ENCODE assay signal across 8 cellular contexts in the genomic region with DNA sequence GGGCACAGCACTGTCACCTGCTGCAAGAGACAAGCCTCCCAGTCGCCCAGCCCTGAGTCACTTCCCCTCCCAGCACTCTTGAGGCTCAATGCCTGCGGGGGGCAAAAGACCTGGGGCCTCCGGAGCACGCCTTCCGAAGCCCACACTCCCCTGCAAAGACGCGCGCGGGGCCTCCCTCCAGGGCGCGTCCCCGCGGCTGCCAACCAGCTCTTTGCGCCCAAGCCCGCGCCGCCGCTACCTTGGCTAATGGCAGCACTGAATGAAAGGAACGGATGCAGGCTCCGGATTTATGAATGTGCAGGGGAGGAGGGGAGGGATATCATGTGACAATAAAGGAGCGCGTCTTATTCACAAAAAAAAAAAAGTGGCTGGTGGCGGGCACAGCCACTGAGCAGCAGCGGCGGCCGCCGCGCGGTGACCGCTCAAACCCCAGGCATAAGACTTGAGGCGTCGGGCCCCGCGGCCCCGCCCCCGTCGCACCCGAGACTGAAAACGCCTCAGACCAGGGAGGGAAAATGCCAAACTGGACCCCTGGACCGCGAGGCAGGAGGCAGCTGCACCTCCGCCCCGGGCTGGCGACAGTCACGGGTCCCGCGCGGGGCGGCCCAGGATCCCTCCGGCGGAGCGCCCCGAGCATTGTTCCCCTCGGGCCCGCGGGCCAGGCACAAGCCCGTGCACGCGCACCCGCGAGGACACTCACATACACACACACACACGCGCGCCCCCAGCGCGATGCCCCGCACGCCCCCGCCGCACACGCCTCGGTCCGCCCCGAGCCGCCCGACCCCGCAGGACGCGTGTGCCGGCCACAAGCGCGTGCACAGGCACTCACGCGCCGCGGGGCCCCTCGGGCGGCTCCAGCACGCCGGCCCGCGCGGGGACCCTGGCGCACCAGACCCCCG. TPM values are rescaled to one million over a fixed set of nuclear protein-coding genes. Genes with fewer than 3 reads are reported as not detected.
DNase-seq lines count a peak whose midpoint lies in the region; ATAC-seq and TF ChIP-seq lines count a peak whose summit lies in the region.

No MANE protein-coding gene starts in this region.

- H3K4me1 Mint-ChIP-seq in brain (peaks cover 56% of the 10 kb centered on the region), immature natural killer cell (peaks cover 13% of the 10 kb centered on the region in 2 donors)

- H3K36me3 ChIP-seq in skeletal muscle satellite cell (ENCODE audit: insufficient read depth, low read length), result no peaks in the 10 kb centered on the region

- peak; percentile 28 for ATAC-seq in HG02884 (IDR thresholded peaks at IDR 0.05; ENCODE audit: unreplicated experiment)

- TF ChIP-seq CTCF in GM12865 (IDR thresholded peaks at IDR 0.05; ENCODE audit: insufficient read depth, low read depth, low read length, missing control alignments), result no peak
- TF ChIP-seq CTCF in brain (conservative IDR thresholded peaks at IDR 0.05), result peak in 1 of 2 experiments; percentile 10

- H3K9me3 ChIP-seq in skeletal muscle satellite cell (replicated peaks; ENCODE audit: low read length), result no peaks in the 10 kb centered on the region

- H3K4me3 Mint-ChIP-seq in brain, result peak overlapping the region; percentile 93 to 96 (median 95)
- peak overlapping the region; percentile 90 to 92 (median 90) for H3K4me3 Mint-ChIP-seq in immature natural killer cell

- H3K4me3 ChIP-seq in GM12865 (ENCODE audit: low read depth, low read length) (peak overlapping the region; percentile 62), skeletal muscle satellite cell (ENCODE audit: low read length) (peak overlapping the region; percentile 76)

- H3K27ac Mint-ChIP-seq in brain (peak overlapping the region; percentile 86 to 99 (median 93)), immature natural killer cell (peak overlapping the region in 3 of 6 donors; percentile 61 to 78 (median 78))

- no peaks in the 10 kb centered on the region for H3K27me3 ChIP-seq in skeletal muscle satellite cell (ENCODE audit: control insufficient read depth, insufficient read depth, low read length)

- H3K9me3 Mint-ChIP-seq in brain, result peaks cover 0 to 3% (median 0%) of the 10 kb centered on the region in 5 experiments
- H3K9me3 Mint-ChIP-seq in immature natural killer cell, result no peaks in the 10 kb centered on the region

- H3K27me3 Mint-ChIP-seq in brain, result peaks cover 22% of the 10 kb centered on the region
- H3K27me3 Mint-ChIP-seq in immature natural killer cell (ENCODE audit: low read depth in 3 of 3), result peaks cover 12 to 15% (median 15%) of the 10 kb centered on the region in 3 donors

- H3K36me3 Mint-ChIP-seq in brain (no peaks in the 10 kb centered on the region), immature natural killer cell (no peaks in the 10 kb centered on the region)

- H3K4me2 ChIP-seq in skeletal muscle satellite cell (ENCODE audit: low read length), result peak overlapping the region; percentile 82

- H3K9ac ChIP-seq in skeletal muscle satellite cell (ENCODE audit: low read depth, low read length), result peak overlapping the region; percentile 90

- peak; percentile 60 for DNase-seq in GM12865 (ENCODE audit: low read depth)
- DNase-seq in NCI-H187 (lab: John Stamatoyannopoulos, UW), result peak; percentile 43 to 67
- DNase-seq in T-helper 9 cell, result peak; percentile 48
- peak; percentile 59 to 69 (median 63) for DNase-seq in immature natural killer cell
- no peak for DNase-seq in iPS-NIHi7 (ENCODE audit: extremely low spot score)

- H3K4me1 ChIP-seq in skeletal muscle satellite cell (ENCODE audit: control insufficient read depth, insufficient read depth, low read length), result peaks cover 17% of the 10 kb centered on the region

RNA-seq across cellular contexts. Expression of a gene that starts 1.6 kb away (rescaled TPM):
- 20.3 TPM for polyA plus RNA-seq in brain (ENCODE audit: insufficient read depth, low read depth, low replicate concordance)
- polyA plus RNA-seq in immature natural killer cell, result 1 to 10 TPM in 1 of 3 donors, under 1 TPM in 1, not detected in 1; 0.67 to 1.4 TPM
- 21.5 and 36.9 TPM in 2 replicates for total RNA-seq in skeletal muscle satellite cell (2012; rRNA removed)
